ENCODE assay signal across 7 cellular contexts in the genomic region with DNA sequence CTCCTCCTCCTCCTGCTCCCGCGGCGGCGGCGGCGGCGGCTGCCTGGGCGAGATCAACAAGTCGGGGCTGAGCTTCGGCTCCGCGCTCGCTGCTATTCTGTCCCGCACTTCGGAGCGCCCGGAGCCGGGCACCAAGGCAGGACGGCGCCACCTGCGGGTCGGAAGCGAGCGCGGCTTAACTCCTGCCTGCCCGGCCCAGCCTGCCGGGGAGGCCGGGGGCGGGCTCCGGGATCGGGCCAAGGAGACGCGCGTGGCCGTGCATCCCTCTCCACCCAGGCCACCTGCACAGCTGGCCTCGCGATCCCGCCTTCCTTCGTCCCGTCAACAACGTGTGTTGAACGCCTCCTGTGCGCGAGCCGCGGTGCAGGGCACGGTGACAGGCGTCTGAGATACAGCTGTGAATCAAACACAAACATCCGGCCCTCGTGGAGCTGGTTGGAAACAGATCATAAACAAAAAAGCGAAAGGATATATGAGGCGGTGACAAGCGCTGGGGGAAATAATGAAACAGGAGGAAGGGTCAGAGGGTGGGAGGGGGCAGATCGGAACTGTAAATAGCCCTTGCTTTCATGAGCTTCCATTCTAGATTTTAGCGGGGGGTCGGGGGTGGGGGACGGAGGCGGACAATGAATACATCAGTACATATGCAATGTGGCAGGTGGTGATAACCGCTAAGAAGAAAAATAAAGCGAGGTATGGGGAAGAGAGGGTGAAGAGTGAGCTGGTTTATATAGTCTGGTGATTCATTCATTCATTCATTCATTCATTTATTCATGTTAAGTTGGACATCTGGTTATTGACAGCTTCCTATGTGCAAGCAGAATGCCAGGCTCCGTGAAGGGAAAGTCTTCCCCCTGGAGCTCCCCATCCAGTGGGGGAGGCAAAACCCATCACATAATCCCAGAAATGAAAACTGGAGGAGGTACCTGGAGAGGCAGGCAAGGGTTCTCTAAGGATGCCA. TPM values are rescaled to one million over a fixed set of nuclear protein-coding genes. Genes with fewer than 3 reads are reported as not detected.
A peak's percentile ranks its signal among the peaks of the same experiment; 100 is the strongest.
DNase-seq lines count a peak whose midpoint lies in the region; ATAC-seq, FAIRE-seq and TF ChIP-seq lines count a peak whose summit lies in the region.

No MANE protein-coding gene starts in this region.

- H3K4me3 ChIP-seq in bronchial epithelial cell (ENCODE audit: low read depth, low read length) (peak overlapping the region; percentile 21), small intestine (ENCODE audit: low read depth in 1 of 2, low read length in 2 of 2) (peak overlapping the region in 1 of 2 donors; percentile 42)

- WGBS in small intestine, 3 donors: 1 to 2% (median 2%) methylated on average over 41 to 61 of the region's 61 CpGs

- FAIRE-seq in bronchial epithelial cell (lab: Jason Lieb, UNC): no peak
- FAIRE-seq in small intestine (lab: Jason Lieb, UNC): no peak

- no peaks in the 10 kb centered on the region for H3K36me3 Mint-ChIP-seq in WTC11
- H3K36me3 Mint-ChIP-seq in immature natural killer cell: no peaks in the 10 kb centered on the region

- H3K27ac ChIP-seq in small intestine (ENCODE audit: low read depth in 1 of 2, low read length in 1 of 2): no peak overlapping the region

- no peaks in the 10 kb centered on the region for H3K9me3 ChIP-seq in small intestine (ENCODE audit: control insufficient read depth, low read depth)

- DNase-seq in GM19238 (ENCODE audit: insufficient read length, low spot score) (peak; percentile 60), NCI-H2107 treated with DMSO at 0.1 percent for 48 hours (lab: John Stamatoyannopoulos, UW; ENCODE audit: unreplicated experiment) (peak; percentile 74), WTC11 (ENCODE audit: low spot score) (peak; percentile 90), bronchial epithelial cell (ENCODE audit: low read depth) (peak; percentile 54), immature natural killer cell (peak; percentile 14 to 24 (median 21)), small intestine (peak; percentile 57)

- CTCF ChIA-PET in WTC11 (lab: Charles Lee): interaction anchor here (0.6 to 5.4 kb wide), 65 partner anchors 8 to 1309 kb away, joined by 3 to 121 read pairs (median 7); no protein-coding TSS in a partner anchor

- H3K27ac Mint-ChIP-seq in WTC11 (no peak overlapping the region), immature natural killer cell (peak overlapping the region in 1 of 6 donors; percentile 2)

- H3K27me3 ChIP-seq in bronchial epithelial cell (ENCODE audit: control insufficient read depth, insufficient read depth, low read length) (peaks cover 4% of the 10 kb centered on the region), small intestine (ENCODE audit: control insufficient read depth in 2 of 2, insufficient read depth in 2 of 2, low read length in 2 of 2) (peaks cover 3 to 5% of the 10 kb centered on the region in 2 donors)

- H3K4me1 Mint-ChIP-seq in WTC11 (no peaks in the 10 kb centered on the region; the same call in 1 of the 2 replicates), immature natural killer cell (peaks cover 7 to 8% of the 10 kb centered on the region in 2 donors)

- ATAC-seq in WTC11 (peak; percentile 78), HG03378 (IDR thresholded peaks at IDR 0.05; ENCODE audit: unreplicated experiment) (no peak)

- H3K4me3 Mint-ChIP-seq in WTC11 (peak overlapping the region; percentile 84), immature natural killer cell (peak overlapping the region; percentile 58 to 91 (median 83))

- H3K27me3 Mint-ChIP-seq in WTC11 (ENCODE audit: low read depth): peaks cover 52% of the 10 kb centered on the region
- H3K27me3 Mint-ChIP-seq in immature natural killer cell (ENCODE audit: low read depth in 3 of 3): peaks cover 14 to 45% (median 23%) of the 10 kb centered on the region in 3 donors

- POLR2A ChIA-PET in WTC11 (lab: Charles Lee): interaction anchor here (0.6 to 1.4 kb wide), 3 partner anchors 21 to 150 kb away, joined by 3 to 5 read pairs (median 3); no protein-coding TSS in a partner anchor

- H3K36me3 ChIP-seq in bronchial epithelial cell (ENCODE audit: control insufficient read depth, insufficient read depth, low read length) (no peaks in the 10 kb centered on the region), small intestine (ENCODE audit: control insufficient read depth in 2 of 2, insufficient read depth in 2 of 2, low read length in 2 of 2) (no peaks in the 10 kb centered on the region)

- H3K4me1 ChIP-seq in small intestine (ENCODE audit: control insufficient read depth in 2 of 2, insufficient read depth in 1 of 2, low read depth in 1 of 2, low read length in 1 of 2): peaks cover 0 to 3% of the 10 kb centered on the region in 2 donors

- TF ChIP-seq CTCF in WTC11 (IDR thresholded peaks at IDR 0.05): peak; percentile 65
- TF ChIP-seq CTCF in bronchial epithelial cell (IDR thresholded peaks at IDR 0.05; ENCODE audit: insufficient read depth, low read length, severe bottlenecking): peak; percentile 92

- peaks cover 6% of the 10 kb centered on the region for H3K9me3 Mint-ChIP-seq in WTC11
- peaks cover 0 to 7% (median under 1%) of the 10 kb centered on the region in 6 donors for H3K9me3 Mint-ChIP-seq in immature natural killer cell

TF ChIP-seq in WTC11, 78 proteins besides CTCF, POLR2A, EP300 and RAD21 (continues in another document):
- TF ChIP-seq, protein P1, sequence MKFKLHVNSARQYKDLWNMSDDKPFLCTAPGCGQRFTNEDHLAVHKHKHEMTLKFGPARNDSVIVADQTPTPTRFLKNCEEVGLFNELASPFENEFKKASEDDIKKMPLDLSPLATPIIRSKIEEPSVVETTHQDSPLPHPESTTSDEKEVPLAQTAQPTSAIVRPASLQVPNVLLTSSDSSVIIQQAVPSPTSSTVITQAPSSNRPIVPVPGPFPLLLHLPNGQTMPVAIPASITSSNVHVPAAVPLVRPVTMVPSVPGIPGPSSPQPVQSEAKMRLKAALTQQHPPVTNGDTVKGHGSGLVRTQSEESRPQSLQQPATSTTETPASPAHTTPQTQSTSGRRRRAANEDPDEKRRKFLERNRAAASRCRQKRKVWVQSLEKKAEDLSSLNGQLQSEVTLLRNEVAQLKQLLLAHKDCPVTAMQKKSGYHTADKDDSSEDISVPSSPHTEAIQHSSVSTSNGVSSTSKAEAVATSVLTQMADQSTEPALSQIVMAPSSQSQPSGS (CRISPR knock-in tag; IDR thresholded peaks at IDR 0.05; ENCODE audit: borderline replicate concordance, low read depth): no peak
- TF ChIP-seq ZNF263 (CRISPR knock-in tag; IDR thresholded peaks at IDR 0.05; ENCODE audit: low read depth): 0 out of 2 replicates have a peak, but pooled peaks have one; percentile 31
- TF ChIP-seq ZNF121 (CRISPR knock-in tag; IDR thresholded peaks at IDR 0.05): peak; percentile 84; the same call in 1 of the 2 replicates
- TF ChIP-seq, protein P2, sequence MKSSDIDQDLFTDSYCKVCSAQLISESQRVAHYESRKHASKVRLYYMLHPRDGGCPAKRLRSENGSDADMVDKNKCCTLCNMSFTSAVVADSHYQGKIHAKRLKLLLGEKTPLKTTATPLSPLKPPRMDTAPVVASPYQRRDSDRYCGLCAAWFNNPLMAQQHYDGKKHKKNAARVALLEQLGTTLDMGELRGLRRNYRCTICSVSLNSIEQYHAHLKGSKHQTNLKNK (CRISPR knock-in tag; IDR thresholded peaks at IDR 0.05): no peak
- TF ChIP-seq ZNF416 (CRISPR knock-in tag; IDR thresholded peaks at IDR 0.05): no peak
- TF ChIP-seq, protein P3, sequence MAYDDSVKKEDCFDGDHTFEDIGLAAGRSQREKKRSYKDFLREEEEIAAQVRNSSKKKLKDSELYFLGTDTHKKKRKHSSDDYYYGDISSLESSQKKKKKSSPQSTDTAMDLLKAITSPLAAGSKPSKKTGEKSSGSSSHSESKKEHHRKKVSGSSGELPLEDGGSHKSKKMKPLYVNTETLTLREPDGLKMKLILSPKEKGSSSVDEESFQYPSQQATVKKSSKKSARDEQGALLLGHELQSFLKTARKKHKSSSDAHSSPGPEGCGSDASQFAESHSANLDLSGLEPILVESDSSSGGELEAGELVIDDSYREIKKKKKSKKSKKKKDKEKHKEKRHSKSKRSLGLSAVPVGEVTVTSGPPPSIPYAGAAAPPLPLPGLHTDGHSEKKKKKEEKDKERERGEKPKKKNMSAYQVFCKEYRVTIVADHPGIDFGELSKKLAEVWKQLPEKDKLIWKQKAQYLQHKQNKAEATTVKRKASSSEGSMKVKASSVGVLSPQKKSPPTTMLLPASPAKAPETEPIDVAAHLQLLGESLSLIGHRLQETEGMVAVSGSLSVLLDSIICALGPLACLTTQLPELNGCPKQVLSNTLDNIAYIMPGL (CRISPR knock-in tag; IDR thresholded peaks at IDR 0.05): peak; percentile 98
- TF ChIP-seq, protein P4, sequence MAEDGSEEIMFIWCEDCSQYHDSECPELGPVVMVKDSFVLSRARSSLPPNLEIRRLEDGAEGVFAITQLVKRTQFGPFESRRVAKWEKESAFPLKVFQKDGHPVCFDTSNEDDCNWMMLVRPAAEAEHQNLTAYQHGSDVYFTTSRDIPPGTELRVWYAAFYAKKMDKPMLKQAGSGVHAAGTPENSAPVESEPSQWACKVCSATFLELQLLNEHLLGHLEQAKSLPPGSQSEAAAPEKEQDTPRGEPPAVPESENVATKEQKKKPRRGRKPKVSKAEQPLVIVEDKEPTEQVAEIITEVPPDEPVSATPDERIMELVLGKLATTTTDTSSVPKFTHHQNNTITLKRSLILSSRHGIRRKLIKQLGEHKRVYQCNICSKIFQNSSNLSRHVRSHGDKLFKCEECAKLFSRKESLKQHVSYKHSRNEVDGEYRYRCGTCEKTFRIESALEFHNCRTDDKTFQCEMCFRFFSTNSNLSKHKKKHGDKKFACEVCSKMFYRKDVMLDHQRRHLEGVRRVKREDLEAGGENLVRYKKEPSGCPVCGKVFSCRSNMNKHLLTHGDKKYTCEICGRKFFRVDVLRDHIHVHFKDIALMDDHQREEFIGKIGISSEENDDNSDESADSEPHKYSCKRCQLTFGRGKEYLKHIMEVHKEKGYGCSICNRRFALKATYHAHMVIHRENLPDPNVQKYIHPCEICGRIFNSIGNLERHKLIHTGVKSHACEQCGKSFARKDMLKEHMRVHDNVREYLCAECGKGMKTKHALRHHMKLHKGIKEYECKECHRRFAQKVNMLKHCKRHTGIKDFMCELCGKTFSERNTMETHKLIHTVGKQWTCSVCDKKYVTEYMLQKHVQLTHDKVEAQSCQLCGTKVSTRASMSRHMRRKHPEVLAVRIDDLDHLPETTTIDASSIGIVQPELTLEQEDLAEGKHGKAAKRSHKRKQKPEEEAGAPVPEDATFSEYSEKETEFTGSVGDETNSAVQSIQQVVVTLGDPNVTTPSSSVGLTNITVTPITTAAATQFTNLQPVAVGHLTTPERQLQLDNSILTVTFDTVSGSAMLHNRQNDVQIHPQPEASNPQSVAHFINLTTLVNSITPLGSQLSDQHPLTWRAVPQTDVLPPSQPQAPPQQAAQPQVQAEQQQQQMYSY (CRISPR knock-in tag; IDR thresholded peaks at IDR 0.05): peak; percentile 42; the same call in 1 of the 2 replicates
- TF ChIP-seq ZNF138 (CRISPR knock-in tag; conservative IDR thresholded peaks at IDR 0.05): no peak
- peak; percentile 62 for TF ChIP-seq GABPB1 (CRISPR knock-in tag; IDR thresholded peaks at IDR 0.05)

RNA-seq across cellular contexts. Expression of a gene that starts 2.0 kb away (rescaled TPM):
- total RNA-seq in WTC11 (2021) (1.1 to 1.5 TPM (median 1.1 TPM) in 3 replicates), bronchial epithelial cell (not detected in 2 replicates)
- polyA plus RNA-seq in immature natural killer cell (not detected), small intestine (1 to 10 TPM in 1 of 3 donors, not detected in 2; 1.2 TPM)

Comparison
In these comparisons a context has a peak if more than half of its experiments do, and no peak if none do; other contexts are left out.
1. DNase-seq: peak in every context shown above with its lines; median percentile 90 in WTC11; 74 in NCI-H2107 treated with DMSO at 0.1 percent for 48 hours; 60 in GM19238; 57 in small intestine; 54 in bronchial epithelial cell; 21 in immature natural killer cell.